10 cellular contexts compared by ENCODE assay signal in genomic region chr4:41359069-41359769, GRCh38.
DNase-seq lines count a peak whose midpoint lies in the region; ATAC-seq and TF ChIP-seq lines count a peak whose summit lies in the region.
"Had no signal": no experiment of that assay in that cellular context is flagged by ENCODE, and none has a peak within 500 bp of the region (broad histone marks: within the 10 kb centered on the region; RNA-seq: fewer than 3 reads in every experiment).

No MANE protein-coding gene starts in this region.

- ATAC-seq in HG03432 (IDR thresholded peaks at IDR 0.05; ENCODE audit: unreplicated experiment) (no peak), HG02642 (IDR thresholded peaks at IDR 0.05; ENCODE audit: poor library complexity, unreplicated experiment) (no peak)
- no peak for ATAC-seq in activated CD8-positive, alpha-beta T cell treated with anti-CD3 and anti-CD28 coated beads, Interleukin-2, amount 10 ng/mL, durations not matched to agents 7 days and 5 days

- no peak for TF ChIP-seq POLR2A in esophagus muscularis mucosa (IDR thresholded peaks at IDR 0.05; ENCODE audit: low read depth)

- H3K36me3 Mint-ChIP-seq in activated CD8-positive, alpha-beta T cell treated with anti-CD3 and anti-CD28 coated beads, Interleukin-2, amount 10 ng/mL, durations not matched to agents 7 days and 5 days (ENCODE audit: low read depth), result no peaks in the 10 kb centered on the region

- H3K36me3 ChIP-seq in esophagus muscularis mucosa, result no peaks in the 10 kb centered on the region

- H3K4me3 ChIP-seq in esophagus muscularis mucosa, result no peak overlapping the region
- H3K4me3 ChIP-seq in retinal pigment epithelial cell (ENCODE audit: low read length), result no peak overlapping the region

- TF ChIP-seq EP300 in esophagus muscularis mucosa (IDR thresholded peaks at IDR 0.05), result no peak

- CTCF ChIA-PET in activated CD8-positive, alpha-beta T cell treated with anti-CD3 and anti-CD28 coated beads, Interleukin-2, amount 10 ng/mL, durations not matched to agents 7 days and 5 days (lab: Charles Lee), result interaction anchor here (0.9 kb wide), 1 partner anchor 78 kb away, joined by 3 read pairs; no protein-coding TSS in a partner anchor

- no peaks in the 10 kb centered on the region for H3K27me3 ChIP-seq in esophagus muscularis mucosa

- peak in 1 of 3 experiments; percentile 8 for TF ChIP-seq CTCF in esophagus muscularis mucosa (IDR thresholded peaks at IDR 0.05)
- TF ChIP-seq CTCF in retinal pigment epithelial cell (conservative IDR thresholded peaks at IDR 0.05; ENCODE audit: low read depth, low read length), result peak; percentile 37

- peak overlapping the region; percentile 65 to 88 (median 86) for H3K27ac ChIP-seq in esophagus muscularis mucosa (replicated peaks in 1 of 4)

- POLR2A ChIA-PET in activated CD8-positive, alpha-beta T cell treated with anti-CD3 and anti-CD28 coated beads, Interleukin-2, amount 10 ng/mL, durations not matched to agents 7 days and 5 days (lab: Charles Lee), result no interaction called here

- H3K4me1 Mint-ChIP-seq in activated CD8-positive, alpha-beta T cell treated with anti-CD3 and anti-CD28 coated beads, Interleukin-2, amount 10 ng/mL, durations not matched to agents 7 days and 5 days (ENCODE audit: low read depth), result peaks cover 1% of the 10 kb centered on the region

- H3K27me3 Mint-ChIP-seq in activated CD8-positive, alpha-beta T cell treated with anti-CD3 and anti-CD28 coated beads, Interleukin-2, amount 10 ng/mL, durations not matched to agents 7 days and 5 days (ENCODE audit: low read depth), result peaks cover 34% of the 10 kb centered on the region

- no peaks in the 10 kb centered on the region for H3K9me3 Mint-ChIP-seq in activated CD8-positive, alpha-beta T cell treated with anti-CD3 and anti-CD28 coated beads, Interleukin-2, amount 10 ng/mL, durations not matched to agents 7 days and 5 days (ENCODE audit: insufficient read depth)

- H3K9me3 ChIP-seq in esophagus muscularis mucosa, result no peaks in the 10 kb centered on the region

- H3K4me3 Mint-ChIP-seq in activated CD8-positive, alpha-beta T cell treated with anti-CD3 and anti-CD28 coated beads, Interleukin-2, amount 10 ng/mL, durations not matched to agents 7 days and 5 days, result no peak overlapping the region
- H3K4me3 Mint-ChIP-seq: activated naive CD4-positive, alpha-beta T cell treated with anti-CD3 and anti-CD28 coated beads for 36 hours had no signal

- DNase-seq in DMS153 (lab: John Stamatoyannopoulos, UW), result peak; percentile 78
- DNase-seq in NAMALWA (ENCODE audit: low spot score), result peak; percentile 7
- DNase-seq in esophagus muscularis mucosa (ENCODE audit: extremely low spot score), result no peak
- DNase-seq in retinal pigment epithelial cell (ENCODE audit: low read depth), result no peak
- no peak for DNase-seq in activated CD8-positive, alpha-beta T cell treated with anti-CD3 and anti-CD28 coated beads, Interleukin-2, amount 10 ng/mL, durations not matched to agents 7 days and 5 days
- DNase-seq in pons (ENCODE audit: low spot score), result no peak
- DNase-seq: activated naive CD4-positive, alpha-beta T cell treated with anti-CD3 and anti-CD28 coated beads for 36 hours; T-helper 9 cell had no signal

- peaks cover 20 to 51% (median 51%) of the 10 kb centered on the region in 4 donors for H3K4me1 ChIP-seq in esophagus muscularis mucosa

- 85% methylated on average over 14 of the region's 14 CpGs for WGBS in esophagus muscularis mucosa

- H3K27ac Mint-ChIP-seq in activated CD8-positive, alpha-beta T cell treated with anti-CD3 and anti-CD28 coated beads, Interleukin-2, amount 10 ng/mL, durations not matched to agents 7 days and 5 days, result no peak overlapping the region
- H3K27ac Mint-ChIP-seq: activated naive CD4-positive, alpha-beta T cell treated with anti-CD3 and anti-CD28 coated beads for 36 hours had no signal

- intact Hi-C loops in esophagus muscularis mucosa (cut with DNase I), result no loop called here

Comparison
In these comparisons a context has a peak if more than half of its experiments do, and no peak if none do; other contexts are left out.
1. DNase-seq: peak in DMS153 (single experiment) and NAMALWA (single experiment); none in esophagus muscularis mucosa (single experiment), retinal pigment epithelial cell (single experiment), activated CD8-positive, alpha-beta T cell treated with anti-CD3 and anti-CD28 coated beads, Interleukin-2, amount 10 ng/mL, durations not matched to agents 7 days and 5 days (single experiment) and pons (single experiment).